In genomic region chr9:88645869-88646204, GRCh38 we compare ENCODE assay signal across 32 cellular contexts.
DNase-seq lines count a peak whose midpoint lies in the region; ATAC-seq, FAIRE-seq and TF ChIP-seq lines count a peak whose summit lies in the region.
"Had no signal": no experiment of that assay in that cellular context is flagged by ENCODE, and none has a peak within 500 bp of the region (broad histone marks: within the 10 kb centered on the region; RNA-seq: fewer than 3 reads in every experiment).

No MANE protein-coding gene starts in this region.

- no TSS peak for BruUV-seq in IMR-90 (replicated peaks; lab: Mats Ljungman, UMichigan)

- peak overlapping the region; percentile 1; the same call in 1 of the 2 replicates for H2BK20ac ChIP-seq in IMR-90 (ENCODE audit: low read depth, low read length)

- H2BK120ac ChIP-seq in IMR-90 (ENCODE audit: low read depth, low read length), result peak overlapping the region; percentile 79

- peak overlapping the region; percentile 27 for H2BK5ac ChIP-seq in IMR-90 (ENCODE audit: low read depth, low read length, poor library complexity, severe bottlenecking)

- POLR2A ChIA-PET in IMR-90 (lab: Charles Lee; ENCODE audit: unreplicated experiment), result no interaction called here

- H3K4me3 Mint-ChIP-seq in nephron, result no peak overlapping the region
- H3K4me3 Mint-ChIP-seq in activated naive CD4-positive, alpha-beta T cell treated with anti-CD3 and anti-CD28 coated beads, Interleukin-2, amount 10 ng/mL, durations not matched to agents 7 days and 5 days, result no peak overlapping the region
- H3K4me3 Mint-ChIP-seq: activated T-cell treated with anti-CD3 and anti-CD28 coated beads, Interleukin-2, amount 50 U/mL, for 72 hours; B cell; CD8-positive, alpha-beta T cell; effector memory CD8-positive, alpha-beta T cell; H9; nephron progenitor cell had no signal

- H3K14ac ChIP-seq in IMR-90 (replicated peaks; ENCODE audit: low read depth, low read length), result peak overlapping the region; percentile 10; the same call in 1 of the 2 replicates

- ATAC-seq in IMR-90 (ENCODE audit: low read depth) (peak; percentile 74), GM18520 (IDR thresholded peaks at IDR 0.05; ENCODE audit: unreplicated experiment) (no peak)
- ATAC-seq: activated CD4-positive, CD25-positive, alpha-beta regulatory T cell treated with anti-CD3 and anti-CD28 coated beads, Interleukin-2, amount 50 U/mL, for 24 hours; activated T-cell treated with anti-CD3 and anti-CD28 coated beads, Interleukin-2, amount 50 U/mL, for 72 hours; CD8-positive, alpha-beta T cell; effector memory CD8-positive, alpha-beta T cell; foreskin keratinocyte; pancreas had no signal

- TF ChIP-seq RAD21 in IMR-90 (IDR thresholded peaks at IDR 0.05; ENCODE audit: low read length), result no peak

- H3K27me3 Mint-ChIP-seq in nephron (ENCODE audit: low read depth), result no peaks in the 10 kb centered on the region
- H3K27me3 Mint-ChIP-seq in activated naive CD4-positive, alpha-beta T cell treated with anti-CD3 and anti-CD28 coated beads, Interleukin-2, amount 10 ng/mL, durations not matched to agents 7 days and 5 days, result peaks cover 11% of the 10 kb centered on the region

- H3K4me1 Mint-ChIP-seq in nephron, result peaks cover 13% of the 10 kb centered on the region
- H3K4me1 Mint-ChIP-seq in activated naive CD4-positive, alpha-beta T cell treated with anti-CD3 and anti-CD28 coated beads, Interleukin-2, amount 10 ng/mL, durations not matched to agents 7 days and 5 days, result no peaks in the 10 kb centered on the region
- H3K4me1 Mint-ChIP-seq: B cell, nephron progenitor cell had no signal

- H3K18ac ChIP-seq in IMR-90 (ENCODE audit: low read depth, low read length), result peak overlapping the region; percentile 90

- peak overlapping the region; percentile 27 to 48; a peak in 3 of 4 replicates for H4K8ac ChIP-seq in IMR-90 (ENCODE audit: low read depth in 2 of 2, low read length in 2 of 2)

- peaks cover under 1% of the 10 kb centered on the region for H3K4me1 ChIP-seq in ACC112 (ENCODE audit: control insufficient read depth, insufficient read depth, low read length, unreplicated experiment)
- H3K4me1 ChIP-seq in IMR-90 (ENCODE audit: control insufficient read depth, insufficient read depth, low read length), result peaks cover 12% of the 10 kb centered on the region
- no peaks in the 10 kb centered on the region for H3K4me1 ChIP-seq in fibroblast of lung (ENCODE audit: control insufficient read depth, extremely low read depth, insufficient read depth, low read length)
- H3K4me1 ChIP-seq in small intestine (ENCODE audit: control insufficient read depth in 2 of 2, insufficient read depth in 1 of 2, low read depth in 1 of 2, low read length in 1 of 2), result no peaks in the 10 kb centered on the region
- H3K4me1 ChIP-seq: foreskin keratinocyte, pancreas had no signal

- no CpG with 5 or more reads among the region's 11 CpGs for WGBS in IMR-90 (ENCODE audit: extremely low coverage in 2 of 2, insufficient read length in 1 of 2), 2 experiments
- 79 to 90% (median 88%) methylated on average over 11 of the region's 11 CpGs for WGBS in small intestine, 3 donors

- peak overlapping the region; percentile 80 to 97 (median 94) for H3K27ac Mint-ChIP-seq in nephron
- H3K27ac Mint-ChIP-seq in activated naive CD4-positive, alpha-beta T cell treated with anti-CD3 and anti-CD28 coated beads, Interleukin-2, amount 10 ng/mL, durations not matched to agents 7 days and 5 days, result no peak overlapping the region
- H3K27ac Mint-ChIP-seq: activated T-cell treated with anti-CD3 and anti-CD28 coated beads, Interleukin-2, amount 50 U/mL, for 72 hours; B cell; CD8-positive, alpha-beta T cell; effector memory CD8-positive, alpha-beta T cell; H9; nephron progenitor cell had no signal

- in situ Hi-C loops in IMR-90 (cut with MboI; ENCODE audit: low sequenced_read_pairs), result no loop called here

- H4K5ac ChIP-seq in IMR-90 (ENCODE audit: low read depth, low read length), result peak overlapping the region; percentile 50; the same call in 1 of the 2 replicates

- CTCF ChIA-PET in IMR-90 (lab: Yijun Ruan, JAX), result interaction anchor here (1.1 kb wide), 1 partner anchor 15 kb away, joined by 5 read pairs; no protein-coding TSS in a partner anchor
- CTCF ChIA-PET in activated naive CD4-positive, alpha-beta T cell treated with anti-CD3 and anti-CD28 coated beads, Interleukin-2, amount 10 ng/mL, durations not matched to agents 7 days and 5 days (lab: Charles Lee), result no interaction called here

- H3K36me3 Mint-ChIP-seq in nephron (ENCODE audit: low read depth), result no peaks in the 10 kb centered on the region
- no peaks in the 10 kb centered on the region for H3K36me3 Mint-ChIP-seq in activated naive CD4-positive, alpha-beta T cell treated with anti-CD3 and anti-CD28 coated beads, Interleukin-2, amount 10 ng/mL, durations not matched to agents 7 days and 5 days
- H3K36me3 Mint-ChIP-seq: CD8-positive, alpha-beta T cell had no signal

- H3K9me3 Mint-ChIP-seq in nephron, result peaks cover 7% of the 10 kb centered on the region
- no peaks in the 10 kb centered on the region for H3K9me3 Mint-ChIP-seq in activated naive CD4-positive, alpha-beta T cell treated with anti-CD3 and anti-CD28 coated beads, Interleukin-2, amount 10 ng/mL, durations not matched to agents 7 days and 5 days

- H3K4me2 ChIP-seq in IMR-90 (ENCODE audit: low read depth, low read length) (peak overlapping the region; percentile 63; the same call in 1 of the 2 replicates), fibroblast of lung (ENCODE audit: extremely low read depth, insufficient read depth, low read length) (no peak overlapping the region)

- DNase-seq in IMR-90 (no peak), fibroblast of lung (ENCODE audit: low read depth in 2 of 2) (peak; percentile 8 to 11), GM19240 (ENCODE audit: insufficient read length, low spot score) (no peak), small intestine (no peak)
- DNase-seq in activated naive CD4-positive, alpha-beta T cell treated with anti-CD3 and anti-CD28 coated beads, Interleukin-2, amount 10 ng/mL, durations not matched to agents 7 days and 5 days, result no peak
- DNase-seq: ACHN; activated CD4-positive, alpha-beta T cell treated with anti-CD3 and anti-CD28 coated beads, Interleukin-2, amount 50 U/mL, for 48 hours; activated T-cell treated with anti-CD3 and anti-CD28 coated beads, Interleukin-2, amount 50 U/mL, for 72 hours; CD8-positive, alpha-beta T cell; effector memory CD8-positive, alpha-beta T cell; EL; foreskin keratinocyte; H9; NCI-H2081; NCI-H526; nephron progenitor cell; NK-92 treated with Interleukin-12 subunit alpha and Interleukin-12 subunit beta, amount 100 ng/mL, for 24 hours; pancreas; stimulated activated CD4-positive, alpha-beta T cell treated with anti-CD3 and anti-CD28 coated beads, Interleukin-12 subunit alpha, Interleukin-12 subunit beta, amount 100 ng/mL, for 4 hours; stimulated activated CD4-positive, alpha-beta T cell treated with anti-CD3 and anti-CD28 coated beads, Interleukin-2, amount 100 ng/mL, for 48 hours; T-helper 2 cell had no signal

- no peak for FAIRE-seq in small intestine (lab: Jason Lieb, UNC)
- FAIRE-seq: bronchial epithelial cell, GM18507, pancreas had no signal

- H4K20me1 ChIP-seq in IMR-90 (ENCODE audit: insufficient read depth, low read length), result no peaks in the 10 kb centered on the region
- no peaks in the 10 kb centered on the region for H4K20me1 ChIP-seq in fibroblast of lung (ENCODE audit: control insufficient read depth, extremely low read depth, insufficient read depth, low read length)

- H3K4me3 ChIP-seq in ACC112 (ENCODE audit: low read depth, low read length) (no peak overlapping the region), IMR-90 (ENCODE audit: insufficient read depth, low read depth, low read length) (no peak overlapping the region; the same call in 1 of the 2 replicates), fibroblast of lung (replicated peaks in 1 of 4; ENCODE audit: control extremely low read depth in 1 of 4, insufficient read depth in 1 of 4, low read depth in 3 of 4, low read length in 4 of 4) (no peak overlapping the region), small intestine (ENCODE audit: low read depth in 1 of 2, low read length in 2 of 2) (no peak overlapping the region)
- H3K4me3 ChIP-seq: coronary artery, lung, pancreas, tibial nerve had no signal

- TF ChIP-seq CTCF in IMR-90 (conservative IDR thresholded peaks at IDR 0.05; ENCODE audit: low read depth, low read length) (no peak), fibroblast of lung (conservative IDR thresholded peaks at IDR 0.05 in 1 of 2, IDR thresholded peaks at IDR 0.05 in 1 of 2; ENCODE audit: low read depth in 1 of 2, low read length in 2 of 2) (no peak), nephron (IDR thresholded peaks at IDR 0.05; ENCODE audit: unreplicated experiment in 3 of 3) (no peak)

- no peaks in the 10 kb centered on the region for H3K79me1 ChIP-seq in IMR-90 (ENCODE audit: low read depth in 1 of 2, low read length in 2 of 2)

- peak overlapping the region; percentile 62; the same call in 1 of the 2 replicates for H4K91ac ChIP-seq in IMR-90 (ENCODE audit: insufficient read depth, low read depth, low read length)

- H2BK15ac ChIP-seq in IMR-90 (ENCODE audit: low read depth, low read length), result peak overlapping the region; percentile 81; the same call in 2 of the 3 replicates

- peaks cover 3% of the 10 kb centered on the region; the same call in 1 of the 2 replicates for H3K9me3 ChIP-seq in IMR-90 (ENCODE audit: control insufficient read depth, insufficient read depth, low read length)
- no peaks in the 10 kb centered on the region for H3K9me3 ChIP-seq in fibroblast of lung (ENCODE audit: control insufficient read depth, insufficient read depth, low read depth, low read length)
- H3K9me3 ChIP-seq in small intestine (ENCODE audit: control insufficient read depth, low read depth), result no peaks in the 10 kb centered on the region
- H3K9me3 ChIP-seq: pancreas had no signal

- peaks cover under 1% of the 10 kb centered on the region; the same call in 1 of the 2 replicates for H3K9me1 ChIP-seq in IMR-90 (ENCODE audit: insufficient read depth, low read length)

- 0 out of 2 replicates have a peak overlapping the region, but pooled peaks have one; percentile 18 for H3K23ac ChIP-seq in IMR-90 (ENCODE audit: low read depth, low read length)

- H3K27ac ChIP-seq in ACC112 (ENCODE audit: low read depth, low read length) (no peak overlapping the region), IMR-90 (ENCODE audit: insufficient read depth, low read length) (peak overlapping the region; percentile 47), fibroblast of lung (ENCODE audit: insufficient read depth, low read length) (no peak overlapping the region), small intestine (ENCODE audit: low read depth in 1 of 2, low read length in 1 of 2) (no peak overlapping the region)
- H3K27ac ChIP-seq: foreskin keratinocyte, HL-60, pancreas had no signal

- H3K36me3 ChIP-seq in ACC112 (ENCODE audit: insufficient read depth, low read length), result no peaks in the 10 kb centered on the region
- H3K36me3 ChIP-seq in IMR-90 (ENCODE audit: control insufficient read depth, insufficient read depth, low read length), result no peaks in the 10 kb centered on the region
- H3K36me3 ChIP-seq in fibroblast of lung (ENCODE audit: control insufficient read depth, insufficient read depth, low read length), result no peaks in the 10 kb centered on the region
- H3K36me3 ChIP-seq in small intestine (ENCODE audit: control insufficient read depth in 2 of 2, insufficient read depth in 2 of 2, low read length in 2 of 2), result no peaks in the 10 kb centered on the region
- H3K36me3 ChIP-seq: pancreas, tibial nerve had no signal

- no peak overlapping the region for H2AK5ac ChIP-seq in IMR-90 (ENCODE audit: low read depth, low read length)

- no peak for TF ChIP-seq POLR2A in IMR-90 (IDR thresholded peaks at IDR 0.05; ENCODE audit: low read depth, low read length)

- peak overlapping the region; percentile 82 for H3K4ac ChIP-seq in IMR-90 (ENCODE audit: low read depth, low read length)

- no peaks in the 10 kb centered on the region for H3K27me3 ChIP-seq in ACC112 (ENCODE audit: insufficient read depth, low read length)
- H3K27me3 ChIP-seq in IMR-90 (ENCODE audit: control insufficient read depth, insufficient read depth, low read length), result no peaks in the 10 kb centered on the region
- no peaks in the 10 kb centered on the region for H3K27me3 ChIP-seq in fibroblast of lung (ENCODE audit: control insufficient read depth, insufficient read depth, low read length)
- H3K27me3 ChIP-seq in small intestine (ENCODE audit: control insufficient read depth in 2 of 2, insufficient read depth in 2 of 2, low read length in 2 of 2), result no peaks in the 10 kb centered on the region
- H3K27me3 ChIP-seq: pancreas, tibial nerve had no signal

- H3K79me2 ChIP-seq in ACC112 (ENCODE audit: control insufficient read depth, insufficient read depth, low read length, unreplicated experiment) (no peaks in the 10 kb centered on the region), fibroblast of lung (ENCODE audit: control insufficient read depth, insufficient read depth, low read length) (no peaks in the 10 kb centered on the region)

- dilution Hi-C loops in IMR-90 (cut with HindIII; ENCODE audit: low sequenced_read_pairs, unreplicated experiment), result loop anchor here (25.0 kb wide), 1 partner anchor 341 kb away; the partner anchor contains the start of gene S1PR3

- intact Hi-C loops in IMR-90 (cut with micrococcal nuclease), result no loop called here

- H3K9ac ChIP-seq in IMR-90 (ENCODE audit: low read depth, low read length), result peak overlapping the region; percentile 10; the same call in 1 of the 2 replicates
- no peak overlapping the region for H3K9ac ChIP-seq in fibroblast of lung (ENCODE audit: insufficient read depth, low read length)

- H2AFZ ChIP-seq in ACC112 (ENCODE audit: low read length, unreplicated experiment), result peak overlapping the region; percentile 55
- H2AFZ ChIP-seq in IMR-90 (replicated peaks; ENCODE audit: low read length, poor library complexity), result peak overlapping the region; percentile 84
- peak overlapping the region; percentile 18 for H2AFZ ChIP-seq in fibroblast of lung (ENCODE audit: low read length)

- no peak overlapping the region for H3K56ac ChIP-seq in IMR-90 (ENCODE audit: extremely low read depth, insufficient read depth, low read length)

- no peak overlapping the region for H2AK9ac ChIP-seq in IMR-90 (replicated peaks; ENCODE audit: low read depth, low read length, poor library complexity)

Comparison
In these comparisons a context has a peak if more than half of its experiments do, and no peak if none do; other contexts are left out.
1. H2AFZ ChIP-seq: peak in every context shown above with its lines; median percentile 84 in IMR-90; 55 in ACC112; 18 in fibroblast of lung.
2. DNase-seq: peak in fibroblast of lung (2 of 2); none in IMR-90 (single experiment), activated naive CD4-positive, alpha-beta T cell treated with anti-CD3 and anti-CD28 coated beads, Interleukin-2, amount 10 ng/mL, durations not matched to agents 7 days and 5 days (single experiment), GM19240 (single experiment) and small intestine (single experiment).